Comparison of ENCODE assay signal across 37 cellular contexts in genomic region chrX:96774116-96774515, GRCh38.
"Had no signal": no experiment of that assay in that cellular context is flagged by ENCODE, and none has a peak within 500 bp of the region (broad histone marks: within the 10 kb centered on the region; RNA-seq: fewer than 3 reads in every experiment).

No MANE protein-coding gene starts in this region.

- H3K9me3 Mint-ChIP-seq: activated CD4-positive, alpha-beta memory T cell treated with anti-CD3 and anti-CD28 coated beads, Interleukin-2, amount 10 ng/mL, durations not matched to agents 7 days and 5 days; activated CD4-positive, alpha-beta T cell treated with anti-CD3 and anti-CD28 coated beads, Interleukin-2, amount 10 ng/mL, durations not matched to agents 7 days and 5 days; activated naive CD4-positive, alpha-beta T cell treated with anti-CD3 and anti-CD28 coated beads for 36 hours; activated naive CD4-positive, alpha-beta T cell treated with anti-CD3 and anti-CD28 coated beads, Interleukin-2, amount 50 U/mL, for 72 hours; activated naive CD8-positive, alpha-beta T cell treated with anti-CD3 and anti-CD28 coated beads for 36 hours; activated T-cell treated with anti-CD3 and anti-CD28 coated beads, Interleukin-2, amount 50 U/mL, for 4 hours; activated T-cell treated with anti-CD3 and anti-CD28 coated beads, Interleukin-2, amount 50 U/mL, for 72 hours; activated T-helper 1 cell treated with anti-CD3 and anti-CD28 coated beads, Interleukin-12 subunit alpha, Interleukin-12 subunit beta, Interleukin-2, Interleukin-4 antibody, amounts not matched to agents 30 ng/mL and 10 ng/mL and 1 ng/mL, durations not matched to agents 14 hours and 24 hours and 36 hours; activated T-helper 17 cell treated with anti-CD3 and anti-CD28 coated beads, Interleukin-2, amount 50 U/mL, for 72 hours; T-helper 1 cell treated with Interleukin-12 subunit alpha and Interleukin-12 subunit beta and Interleukin-4 antibody, amounts not matched to agents 30 μg/mL and 1 μg/mL, for 36 hours; T-helper 2 cell treated with Interferon-gamma antibody and Interleukin-4, amounts not matched to agents 5 μg/mL and 100 μg/mL, for 36 hours had no signal

- H3K36me3 ChIP-seq: adrenal gland, brain microvascular endothelial cell, breast epithelium had no signal

- ATAC-seq: activated CD4-positive, alpha-beta T cell treated with anti-CD3 and anti-CD28 coated beads for 36 hours; activated CD4-positive, CD25-positive, alpha-beta regulatory T cell treated with anti-CD3 and anti-CD28 coated beads, Interleukin-2, amount 50 U/mL, for 24 hours; activated CD8-positive, alpha-beta memory T cell treated with anti-CD3 and anti-CD28 coated beads, Interleukin-2, amount 10 ng/mL, durations not matched to agents 7 days and 5 days; activated CD8-positive, alpha-beta T cell treated with anti-CD3 and anti-CD28 coated beads, Interleukin-2, amount 10 ng/mL, durations not matched to agents 7 days and 5 days; activated naive CD4-positive, alpha-beta T cell treated with anti-CD3 and anti-CD28 coated beads, Interleukin-2, amount 50 U/mL, for 72 hours; activated T-cell treated with anti-CD3 and anti-CD28 coated beads, Interleukin-2, amount 50 U/mL, for 4 hours; activated T-cell treated with anti-CD3 and anti-CD28 coated beads, Interleukin-2, amount 50 U/mL, for 72 hours; activated T-helper 17 cell treated with anti-CD3 and anti-CD28 coated beads, Interleukin-2, amount 50 U/mL, for 72 hours; body of pancreas had no signal

- FAIRE-seq: TTC549 had no signal

- H3K27me3 ChIP-seq: adrenal gland, body of pancreas, brain microvascular endothelial cell had no signal

- H3K27ac Mint-ChIP-seq: activated CD4-positive, alpha-beta memory T cell treated with anti-CD3 and anti-CD28 coated beads, Interleukin-2, amount 10 ng/mL, durations not matched to agents 7 days and 5 days; activated CD4-positive, alpha-beta T cell treated with anti-CD3 and anti-CD28 coated beads for 36 hours; activated CD4-positive, alpha-beta T cell treated with anti-CD3 and anti-CD28 coated beads, Interleukin-2, amount 10 ng/mL, durations not matched to agents 7 days and 5 days; activated CD8-positive, alpha-beta memory T cell treated with anti-CD3 and anti-CD28 coated beads, Interleukin-2, amount 10 ng/mL, durations not matched to agents 7 days and 5 days; activated CD8-positive, alpha-beta T cell treated with anti-CD3 and anti-CD28 coated beads, Interleukin-2, amount 10 ng/mL, durations not matched to agents 7 days and 5 days; activated naive CD4-positive, alpha-beta T cell treated with anti-CD3 and anti-CD28 coated beads for 36 hours; activated naive CD4-positive, alpha-beta T cell treated with anti-CD3 and anti-CD28 coated beads, Interleukin-2, amount 50 U/mL, for 72 hours; activated naive CD8-positive, alpha-beta T cell treated with anti-CD3 and anti-CD28 coated beads for 36 hours; activated T-cell treated with anti-CD3 and anti-CD28 coated beads, Interleukin-2, amount 50 U/mL, for 72 hours; activated T-helper 1 cell treated with anti-CD3 and anti-CD28 coated beads, Interleukin-12 subunit alpha, Interleukin-12 subunit beta, Interleukin-2, Interleukin-4 antibody, amounts not matched to agents 30 ng/mL and 10 ng/mL and 1 ng/mL, durations not matched to agents 14 hours and 24 hours and 36 hours; activated T-helper 17 cell treated with anti-CD3 and anti-CD28 coated beads, Interleukin-2, amount 50 U/mL, for 72 hours; T-helper 1 cell treated with Interleukin-12 subunit alpha and Interleukin-12 subunit beta and Interleukin-4 antibody, amounts not matched to agents 30 μg/mL and 1 μg/mL, for 36 hours; T-helper 2 cell treated with Interferon-gamma antibody and Interleukin-4, amounts not matched to agents 5 μg/mL and 100 μg/mL, for 36 hours had no signal

- H3K4me1 ChIP-seq: adrenal gland, body of pancreas, breast epithelium had no signal

- DNase-seq: activated CD4-positive, alpha-beta memory T cell treated with anti-CD3 and anti-CD28 coated beads, Interleukin-2, amount 10 ng/mL, durations not matched to agents 7 days and 5 days; activated CD4-positive, alpha-beta T cell treated with anti-CD3 and anti-CD28 coated beads for 1 hour; activated CD4-positive, alpha-beta T cell treated with anti-CD3 and anti-CD28 coated beads for 36 hours; activated CD4-positive, alpha-beta T cell treated with anti-CD3 and anti-CD28 coated beads for 48 hours; activated CD4-positive, alpha-beta T cell treated with anti-CD3 and anti-CD28 coated beads, Interleukin-2, amount 10 ng/mL, durations not matched to agents 7 days and 5 days; activated CD4-positive, alpha-beta T cell treated with anti-CD3 and anti-CD28 coated beads, Interleukin-2, amount 50 U/mL, for 48 hours; activated CD4-positive, CD25-positive, alpha-beta regulatory T cell; activated CD8-positive, alpha-beta memory T cell treated with anti-CD3 and anti-CD28 coated beads for 24 hours; activated CD8-positive, alpha-beta memory T cell treated with anti-CD3 and anti-CD28 coated beads, Interleukin-2, amount 10 ng/mL, durations not matched to agents 7 days and 5 days; activated CD8-positive, alpha-beta memory T cell treated with anti-CD3 and anti-CD28 coated beads, Interleukin-2, amount 50 U/mL, for 48 hours; activated CD8-positive, alpha-beta T cell treated with anti-CD3 and anti-CD28 coated beads, Interleukin-2, amount 10 ng/mL, durations not matched to agents 7 days and 5 days; activated effector memory CD4-positive, alpha-beta T cell treated with anti-CD3 and anti-CD28 coated beads, Interleukin-2, amount 50 U/mL, for 16 hours; activated gamma-delta T cell treated with Interleukin-2 at 50 U/mL for 16 hours; activated naive CD4-positive, alpha-beta T cell; activated naive CD4-positive, alpha-beta T cell treated with anti-CD3 and anti-CD28 coated beads for 36 hours; activated naive CD4-positive, alpha-beta T cell treated with anti-CD3 and anti-CD28 coated beads, Interleukin-2, amount 50 U/mL, for 16 hours; activated naive CD8-positive, alpha-beta T cell treated with anti-CD3 and anti-CD28 coated beads for 36 hours; activated T-cell treated with anti-CD3 and anti-CD28 coated beads, Interleukin-2, amount 50 U/mL, for 4 hours; activated T-cell treated with anti-CD3 and anti-CD28 coated beads, Interleukin-2, amount 50 U/mL, for 72 hours; adrenal gland; amniotic stem cell; aorta; body of pancreas; brain microvascular endothelial cell; central memory CD4-positive, alpha-beta T cell; T-helper 1 cell; T-helper 2 cell; T-helper 9 cell had no signal

- H3K36me3 Mint-ChIP-seq: activated naive CD4-positive, alpha-beta T cell treated with anti-CD3 and anti-CD28 coated beads, Interleukin-2, amount 50 U/mL, for 72 hours; activated naive CD8-positive, alpha-beta T cell treated with anti-CD3 and anti-CD28 coated beads for 36 hours had no signal

- H3K4me3 Mint-ChIP-seq: activated CD4-positive, alpha-beta memory T cell treated with anti-CD3 and anti-CD28 coated beads, Interleukin-2, amount 10 ng/mL, durations not matched to agents 7 days and 5 days; activated CD4-positive, alpha-beta T cell treated with anti-CD3 and anti-CD28 coated beads for 36 hours; activated CD4-positive, alpha-beta T cell treated with anti-CD3 and anti-CD28 coated beads, Interleukin-2, amount 10 ng/mL, durations not matched to agents 7 days and 5 days; activated CD8-positive, alpha-beta memory T cell treated with anti-CD3 and anti-CD28 coated beads, Interleukin-2, amount 10 ng/mL, durations not matched to agents 7 days and 5 days; activated CD8-positive, alpha-beta T cell treated with anti-CD3 and anti-CD28 coated beads, Interleukin-2, amount 10 ng/mL, durations not matched to agents 7 days and 5 days; activated naive CD4-positive, alpha-beta T cell treated with anti-CD3 and anti-CD28 coated beads for 36 hours; activated naive CD8-positive, alpha-beta T cell treated with anti-CD3 and anti-CD28 coated beads for 36 hours; activated T-cell treated with anti-CD3 and anti-CD28 coated beads, Interleukin-2, amount 50 U/mL, for 4 hours; activated T-cell treated with anti-CD3 and anti-CD28 coated beads, Interleukin-2, amount 50 U/mL, for 72 hours; activated T-helper 1 cell treated with anti-CD3 and anti-CD28 coated beads, Interleukin-12 subunit alpha, Interleukin-12 subunit beta, Interleukin-2, Interleukin-4 antibody, amounts not matched to agents 30 ng/mL and 10 ng/mL and 1 ng/mL, durations not matched to agents 14 hours and 24 hours and 36 hours; activated T-helper 17 cell treated with anti-CD3 and anti-CD28 coated beads, Interleukin-2, amount 50 U/mL, for 72 hours; T-helper 1 cell treated with Interleukin-12 subunit alpha and Interleukin-12 subunit beta and Interleukin-4 antibody, amounts not matched to agents 30 μg/mL and 1 μg/mL, for 36 hours; T-helper 2 cell treated with Interferon-gamma antibody and Interleukin-4, amounts not matched to agents 5 μg/mL and 100 μg/mL, for 36 hours had no signal

- H3K27ac ChIP-seq: adrenal gland, body of pancreas, brain microvascular endothelial cell, breast epithelium, VCaP had no signal

- H3K9me3 ChIP-seq: adrenal gland, body of pancreas, breast epithelium had no signal

- H3K27me3 Mint-ChIP-seq: activated CD4-positive, alpha-beta memory T cell treated with anti-CD3 and anti-CD28 coated beads, Interleukin-2, amount 10 ng/mL, durations not matched to agents 7 days and 5 days; activated CD4-positive, alpha-beta T cell treated with anti-CD3 and anti-CD28 coated beads for 36 hours; activated CD4-positive, alpha-beta T cell treated with anti-CD3 and anti-CD28 coated beads, Interleukin-2, amount 10 ng/mL, durations not matched to agents 7 days and 5 days; activated CD8-positive, alpha-beta memory T cell treated with anti-CD3 and anti-CD28 coated beads, Interleukin-2, amount 10 ng/mL, durations not matched to agents 7 days and 5 days; activated naive CD8-positive, alpha-beta T cell treated with anti-CD3 and anti-CD28 coated beads for 36 hours; activated T-helper 17 cell treated with anti-CD3 and anti-CD28 coated beads, Interleukin-2, amount 50 U/mL, for 72 hours had no signal

- H3K4me1 Mint-ChIP-seq: activated CD4-positive, alpha-beta memory T cell treated with anti-CD3 and anti-CD28 coated beads, Interleukin-2, amount 10 ng/mL, durations not matched to agents 7 days and 5 days; activated CD4-positive, alpha-beta T cell treated with anti-CD3 and anti-CD28 coated beads for 36 hours; activated CD4-positive, alpha-beta T cell treated with anti-CD3 and anti-CD28 coated beads, Interleukin-2, amount 10 ng/mL, durations not matched to agents 7 days and 5 days; activated CD8-positive, alpha-beta memory T cell treated with anti-CD3 and anti-CD28 coated beads, Interleukin-2, amount 10 ng/mL, durations not matched to agents 7 days and 5 days; activated naive CD8-positive, alpha-beta T cell treated with anti-CD3 and anti-CD28 coated beads for 36 hours; activated T-helper 17 cell treated with anti-CD3 and anti-CD28 coated beads, Interleukin-2, amount 50 U/mL, for 72 hours had no signal

- H3K4me3 ChIP-seq: adrenal gland, body of pancreas, breast epithelium had no signal
